ENCODE assay signal across 2 cellular contexts in the genomic region with DNA sequence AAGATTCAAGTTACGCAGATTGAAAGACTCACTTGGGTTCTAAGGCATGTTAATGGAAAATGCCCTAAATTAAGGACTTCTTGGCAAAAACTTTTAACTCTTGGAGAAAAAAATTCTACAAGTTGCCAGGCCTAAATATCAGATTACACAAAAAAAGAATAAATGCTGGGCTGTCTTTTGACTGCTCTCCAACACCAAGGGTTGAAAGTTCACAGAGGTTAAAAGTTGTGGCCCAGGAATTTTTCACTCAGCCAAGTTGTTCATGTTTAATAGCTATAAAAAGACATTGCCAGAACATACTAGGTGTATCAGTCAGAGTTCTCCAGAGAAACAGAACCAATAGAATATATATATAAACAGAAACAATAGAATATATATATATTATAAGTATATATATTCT.
TF ChIP-seq lines count a peak whose summit lies in the region.

No MANE protein-coding gene starts in this region.

TF ChIP-seq in liver, 16 proteins besides CTCF, POLR2A, EP300 and RAD21 (continued from another document):
- TF ChIP-seq, protein P1, sequence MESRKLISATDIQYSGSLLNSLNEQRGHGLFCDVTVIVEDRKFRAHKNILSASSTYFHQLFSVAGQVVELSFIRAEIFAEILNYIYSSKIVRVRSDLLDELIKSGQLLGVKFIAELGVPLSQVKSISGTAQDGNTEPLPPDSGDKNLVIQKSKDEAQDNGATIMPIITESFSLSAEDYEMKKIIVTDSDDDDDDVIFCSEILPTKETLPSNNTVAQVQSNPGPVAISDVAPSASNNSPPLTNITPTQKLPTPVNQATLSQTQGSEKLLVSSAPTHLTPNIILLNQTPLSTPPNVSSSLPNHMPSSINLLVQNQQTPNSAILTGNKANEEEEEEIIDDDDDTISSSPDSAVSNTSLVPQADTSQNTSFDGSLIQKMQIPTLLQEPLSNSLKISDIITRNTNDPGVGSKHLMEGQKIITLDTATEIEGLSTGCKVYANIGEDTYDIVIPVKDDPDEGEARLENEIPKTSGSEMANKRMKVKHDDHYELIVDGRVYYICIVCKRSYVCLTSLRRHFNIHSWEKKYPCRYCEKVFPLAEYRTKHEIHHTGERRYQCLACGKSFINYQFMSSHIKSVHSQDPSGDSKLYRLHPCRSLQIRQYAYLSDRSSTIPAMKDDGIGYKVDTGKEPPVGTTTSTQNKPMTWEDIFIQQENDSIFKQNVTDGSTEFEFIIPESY (IDR thresholded peaks at IDR 0.05), result no peak
- TF ChIP-seq HNF4G (IDR thresholded peaks at IDR 0.05) (no peak), HNF4A (conservative IDR thresholded peaks at IDR 0.05) (peak in 1 of 2 donors; percentile 6), TAF1 (conservative IDR thresholded peaks at IDR 0.05) (no peak), RXRA (IDR thresholded peaks at IDR 0.05) (peak; percentile 23 to 27), EGR1 (IDR thresholded peaks at IDR 0.05; ENCODE audit: low read depth in 2 of 2) (no peak), GABPA (IDR thresholded peaks at IDR 0.05 in 1 of 2, conservative IDR thresholded peaks at IDR 0.05 in 1 of 2) (no peak)
- TF ChIP-seq, protein P2, sequence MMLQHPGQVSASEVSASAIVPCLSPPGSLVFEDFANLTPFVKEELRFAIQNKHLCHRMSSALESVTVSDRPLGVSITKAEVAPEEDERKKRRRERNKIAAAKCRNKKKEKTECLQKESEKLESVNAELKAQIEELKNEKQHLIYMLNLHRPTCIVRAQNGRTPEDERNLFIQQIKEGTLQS (IDR thresholded peaks at IDR 0.05), result no peak
- TF ChIP-seq, protein P3, sequence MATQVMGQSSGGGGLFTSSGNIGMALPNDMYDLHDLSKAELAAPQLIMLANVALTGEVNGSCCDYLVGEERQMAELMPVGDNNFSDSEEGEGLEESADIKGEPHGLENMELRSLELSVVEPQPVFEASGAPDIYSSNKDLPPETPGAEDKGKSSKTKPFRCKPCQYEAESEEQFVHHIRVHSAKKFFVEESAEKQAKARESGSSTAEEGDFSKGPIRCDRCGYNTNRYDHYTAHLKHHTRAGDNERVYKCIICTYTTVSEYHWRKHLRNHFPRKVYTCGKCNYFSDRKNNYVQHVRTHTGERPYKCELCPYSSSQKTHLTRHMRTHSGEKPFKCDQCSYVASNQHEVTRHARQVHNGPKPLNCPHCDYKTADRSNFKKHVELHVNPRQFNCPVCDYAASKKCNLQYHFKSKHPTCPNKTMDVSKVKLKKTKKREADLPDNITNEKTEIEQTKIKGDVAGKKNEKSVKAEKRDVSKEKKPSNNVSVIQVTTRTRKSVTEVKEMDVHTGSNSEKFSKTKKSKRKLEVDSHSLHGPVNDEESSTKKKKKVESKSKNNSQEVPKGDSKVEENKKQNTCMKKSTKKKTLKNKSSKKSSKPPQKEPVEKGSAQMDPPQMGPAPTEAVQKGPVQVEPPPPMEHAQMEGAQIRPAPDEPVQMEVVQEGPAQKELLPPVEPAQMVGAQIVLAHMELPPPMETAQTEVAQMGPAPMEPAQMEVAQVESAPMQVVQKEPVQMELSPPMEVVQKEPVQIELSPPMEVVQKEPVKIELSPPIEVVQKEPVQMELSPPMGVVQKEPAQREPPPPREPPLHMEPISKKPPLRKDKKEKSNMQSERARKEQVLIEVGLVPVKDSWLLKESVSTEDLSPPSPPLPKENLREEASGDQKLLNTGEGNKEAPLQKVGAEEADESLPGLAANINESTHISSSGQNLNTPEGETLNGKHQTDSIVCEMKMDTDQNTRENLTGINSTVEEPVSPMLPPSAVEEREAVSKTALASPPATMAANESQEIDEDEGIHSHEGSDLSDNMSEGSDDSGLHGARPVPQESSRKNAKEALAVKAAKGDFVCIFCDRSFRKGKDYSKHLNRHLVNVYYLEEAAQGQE (IDR thresholded peaks at IDR 0.05), result peak; percentile 24
- TF ChIP-seq, protein P4, sequence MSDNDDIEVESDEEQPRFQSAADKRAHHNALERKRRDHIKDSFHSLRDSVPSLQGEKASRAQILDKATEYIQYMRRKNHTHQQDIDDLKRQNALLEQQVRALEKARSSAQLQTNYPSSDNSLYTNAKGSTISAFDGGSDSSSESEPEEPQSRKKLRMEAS (IDR thresholded peaks at IDR 0.05), result no peak

TF ChIP-seq in HepG2, 621 proteins besides CTCF, POLR2A, EP300 and RAD21 (continued from another document):
- TF ChIP-seq, protein P5, sequence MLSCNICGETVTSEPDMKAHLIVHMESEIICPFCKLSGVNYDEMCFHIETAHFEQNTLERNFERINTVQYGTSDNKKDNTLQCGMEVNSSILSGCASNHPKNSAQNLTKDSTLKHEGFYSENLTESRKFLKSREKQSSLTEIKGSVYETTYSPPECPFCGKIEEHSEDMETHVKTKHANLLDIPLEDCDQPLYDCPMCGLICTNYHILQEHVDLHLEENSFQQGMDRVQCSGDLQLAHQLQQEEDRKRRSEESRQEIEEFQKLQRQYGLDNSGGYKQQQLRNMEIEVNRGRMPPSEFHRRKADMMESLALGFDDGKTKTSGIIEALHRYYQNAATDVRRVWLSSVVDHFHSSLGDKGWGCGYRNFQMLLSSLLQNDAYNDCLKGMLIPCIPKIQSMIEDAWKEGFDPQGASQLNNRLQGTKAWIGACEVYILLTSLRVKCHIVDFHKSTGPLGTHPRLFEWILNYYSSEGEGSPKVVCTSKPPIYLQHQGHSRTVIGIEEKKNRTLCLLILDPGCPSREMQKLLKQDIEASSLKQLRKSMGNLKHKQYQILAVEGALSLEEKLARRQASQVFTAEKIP (CRISPR knock-in tag; IDR thresholded peaks at IDR 0.05; ENCODE audit: borderline replicate concordance), result no peak
- TF ChIP-seq ZNF550 (CRISPR knock-in tag; IDR thresholded peaks at IDR 0.05; ENCODE audit: borderline replicate concordance) (no peak), CENPX (CRISPR knock-in tag; IDR thresholded peaks at IDR 0.05) (no peak), MAZ (IDR thresholded peaks at IDR 0.05; ENCODE audit: borderline replicate concordance, low read depth, low read length) (no peak), MAZ (CRISPR knock-in tag; IDR thresholded peaks at IDR 0.05; ENCODE audit: low read depth) (no peak)
TF ChIP-seq in HepG2: peak in this region for 0.
